ENCODE assay signal across 33 cellular contexts in the genomic region with DNA sequence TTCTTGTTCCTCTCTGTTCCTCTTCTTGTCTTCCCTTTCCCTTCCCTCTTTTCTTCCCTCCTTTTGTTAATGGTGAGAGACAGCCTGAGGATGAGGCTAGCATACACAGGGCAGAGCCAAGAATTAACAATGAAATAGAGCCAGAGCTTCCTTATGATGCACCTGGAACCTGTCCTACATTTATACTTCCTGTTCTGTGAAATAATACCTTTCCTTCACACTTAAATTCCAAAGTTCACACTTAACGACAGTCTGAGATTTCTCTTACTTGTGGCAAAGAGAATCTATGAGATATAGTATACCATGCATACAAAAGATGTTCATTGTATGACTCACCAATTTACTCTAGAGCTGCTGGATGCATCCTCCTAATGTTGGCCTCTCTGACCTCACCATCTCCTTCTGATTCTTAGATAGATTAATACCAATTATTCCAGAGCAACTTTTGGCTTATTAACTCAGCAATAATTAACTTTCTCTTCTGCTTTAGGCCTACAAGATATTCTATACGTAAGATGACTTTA.
"Had no signal": no experiment of that assay in that cellular context is flagged by ENCODE, and none has a peak within 500 bp of the region (broad histone marks: within the 10 kb centered on the region; RNA-seq: fewer than 3 reads in every experiment).

No MANE protein-coding gene starts in this region.

- H3K27ac ChIP-seq: adrenal gland, body of pancreas, cardiac muscle cell, coronary artery, dorsolateral prefrontal cortex, gastroesophageal sphincter had no signal

- H3K27me3 Mint-ChIP-seq: activated CD4-positive, alpha-beta memory T cell treated with anti-CD3 and anti-CD28 coated beads for 36 hours had no signal

- H3K36me3 ChIP-seq: adrenal gland, cardiac muscle cell, gastroesophageal sphincter had no signal

- H3K4me1 ChIP-seq: adrenal gland, body of pancreas, gastroesophageal sphincter had no signal

- ATAC-seq: activated CD4-positive, alpha-beta T cell treated with anti-CD3 and anti-CD28 coated beads for 36 hours; activated CD8-positive, alpha-beta memory T cell treated with anti-CD3 and anti-CD28 coated beads, Interleukin-2, amount 10 ng/mL, durations not matched to agents 7 days and 5 days; activated CD8-positive, alpha-beta T cell treated with anti-CD3 and anti-CD28 coated beads, Interleukin-2, amount 10 ng/mL, durations not matched to agents 7 days and 5 days; activated naive CD8-positive, alpha-beta T cell treated with anti-CD3 and anti-CD28 coated beads, Interleukin-2, amount 50 U/mL, for 24 hours; body of pancreas; esophagus mucosa; gastroesophageal sphincter had no signal

- H3K4me3 ChIP-seq: adrenal gland, body of pancreas, cardiac muscle cell, coronary artery, gastroesophageal sphincter had no signal

- H3K27me3 ChIP-seq: adrenal gland, body of pancreas, cardiac muscle cell, dorsolateral prefrontal cortex, gastroesophageal sphincter had no signal

- DNase-seq: activated CD4-positive, alpha-beta memory T cell treated with anti-CD3 and anti-CD28 coated beads for 36 hours; activated CD4-positive, alpha-beta T cell treated with anti-CD3 and anti-CD28 coated beads for 36 hours; activated CD4-positive, alpha-beta T cell treated with anti-CD3 and anti-CD28 coated beads, Interleukin-2, amount 10 ng/mL, durations not matched to agents 24 days and 14 days; activated CD4-positive, CD25-positive, alpha-beta regulatory T cell; activated CD4-positive, CD25-positive, alpha-beta regulatory T cell treated with anti-CD3 and anti-CD28 coated beads, Interleukin-2, amount 50 U/mL, for 72 hours; activated CD8-positive, alpha-beta memory T cell treated with anti-CD3 and anti-CD28 coated beads, Interleukin-2, amount 10 ng/mL, durations not matched to agents 7 days and 5 days; activated CD8-positive, alpha-beta memory T cell treated with anti-CD3 and anti-CD28 coated beads, Interleukin-2, amount 50 U/mL, for 4 hours; activated CD8-positive, alpha-beta T cell treated with anti-CD3 and anti-CD28 coated beads, Interleukin-2, amount 10 ng/mL, durations not matched to agents 7 days and 5 days; activated effector memory CD4-positive, alpha-beta T cell treated with anti-CD3 and anti-CD28 coated beads, Interleukin-2, amount 50 U/mL, for 16 hours; activated naive CD4-positive, alpha-beta T cell treated with anti-CD3 and anti-CD28 coated beads for 36 hours; activated naive CD8-positive, alpha-beta T cell treated with anti-CD3 and anti-CD28 coated beads for 36 hours; activated naive CD8-positive, alpha-beta T cell treated with anti-CD3 and anti-CD28 coated beads, Interleukin-2, amount 50 U/mL, for 24 hours; activated T-cell treated with anti-CD3 and anti-CD28 coated beads, Interleukin-2, amount 50 U/mL, for 1 hour; activated T-cell treated with anti-CD3 and anti-CD28 coated beads, Interleukin-2, amount 50 U/mL, for 48 hours; adrenal gland; amygdala; aorta; body of pancreas; central memory CD4-positive, alpha-beta T cell; cerebellar nuclear complex; dorsolateral prefrontal cortex; effector memory CD4-positive, alpha-beta T cell; endodermal cell; foreskin fibroblast; T-helper 2 cell had no signal

- H3K27ac Mint-ChIP-seq: activated CD4-positive, alpha-beta memory T cell treated with anti-CD3 and anti-CD28 coated beads for 36 hours; activated CD4-positive, alpha-beta T cell treated with anti-CD3 and anti-CD28 coated beads for 36 hours; activated CD4-positive, alpha-beta T cell treated with anti-CD3 and anti-CD28 coated beads, Interleukin-2, amount 10 ng/mL, durations not matched to agents 24 days and 14 days; activated CD8-positive, alpha-beta memory T cell treated with anti-CD3 and anti-CD28 coated beads, Interleukin-2, amount 10 ng/mL, durations not matched to agents 7 days and 5 days; activated CD8-positive, alpha-beta T cell treated with anti-CD3 and anti-CD28 coated beads, Interleukin-2, amount 10 ng/mL, durations not matched to agents 7 days and 5 days; activated naive CD4-positive, alpha-beta T cell treated with anti-CD3 and anti-CD28 coated beads for 36 hours; activated naive CD4-positive, alpha-beta T cell treated with anti-CD3 and anti-CD28 coated beads, Interleukin-2, amount 50 U/mL, for 24 hours; activated naive CD8-positive, alpha-beta T cell treated with anti-CD3 and anti-CD28 coated beads for 36 hours; activated naive CD8-positive, alpha-beta T cell treated with anti-CD3 and anti-CD28 coated beads, Interleukin-2, amount 50 U/mL, for 24 hours; activated T-helper 1 cell treated with anti-CD3 and anti-CD28 coated beads, Interleukin-12 subunit alpha, Interleukin-12 subunit beta, Interleukin-2, Interleukin-4 antibody, amounts not matched to agents 30 ng/mL and 10 ng/mL and 1 ng/mL, durations not matched to agents 14 hours and 24 hours and 36 hours; activated T-helper 2 cell treated with anti-CD3 and anti-CD28 coated beads, Interferon-gamma antibody, Interleukin-2, Interleukin-4, amounts not matched to agents 10 μg/mL and 5 μg/mL and 100 μg/mL, durations not matched to agents 14 hours and 24 hours and 36 hours; dendritic cell treated with granulocyte-macrophage colony-stimulating factor and Interleukin-4, amounts not matched to agents 40 ng/mL and 50 ng/mL, for 4 days; endodermal cell had no signal

- H3K4me3 Mint-ChIP-seq: activated CD4-positive, alpha-beta memory T cell treated with anti-CD3 and anti-CD28 coated beads for 36 hours; activated CD4-positive, alpha-beta T cell treated with anti-CD3 and anti-CD28 coated beads for 36 hours; activated CD4-positive, alpha-beta T cell treated with anti-CD3 and anti-CD28 coated beads, Interleukin-2, amount 10 ng/mL, durations not matched to agents 24 days and 14 days; activated CD8-positive, alpha-beta memory T cell treated with anti-CD3 and anti-CD28 coated beads, Interleukin-2, amount 10 ng/mL, durations not matched to agents 7 days and 5 days; activated CD8-positive, alpha-beta T cell treated with anti-CD3 and anti-CD28 coated beads, Interleukin-2, amount 10 ng/mL, durations not matched to agents 7 days and 5 days; activated naive CD4-positive, alpha-beta T cell treated with anti-CD3 and anti-CD28 coated beads for 36 hours; activated naive CD4-positive, alpha-beta T cell treated with anti-CD3 and anti-CD28 coated beads, Interleukin-2, amount 50 U/mL, for 24 hours; activated naive CD8-positive, alpha-beta T cell treated with anti-CD3 and anti-CD28 coated beads for 36 hours; activated naive CD8-positive, alpha-beta T cell treated with anti-CD3 and anti-CD28 coated beads, Interleukin-2, amount 50 U/mL, for 24 hours; activated T-helper 1 cell treated with anti-CD3 and anti-CD28 coated beads, Interleukin-12 subunit alpha, Interleukin-12 subunit beta, Interleukin-2, Interleukin-4 antibody, amounts not matched to agents 30 ng/mL and 10 ng/mL and 1 ng/mL, durations not matched to agents 14 hours and 24 hours and 36 hours; dendritic cell treated with granulocyte-macrophage colony-stimulating factor and Interleukin-4, amounts not matched to agents 40 ng/mL and 50 ng/mL, for 4 days; endodermal cell had no signal
